Comparison of ENCODE assay signal across 20 cellular contexts in genomic region chr6:48027704-48028435, GRCh38.
DNase-seq lines count a peak whose midpoint lies in the region; ATAC-seq and TF ChIP-seq lines count a peak whose summit lies in the region.
"Had no signal": no experiment of that assay in that cellular context is flagged by ENCODE, and none has a peak within 500 bp of the region (broad histone marks: within the 10 kb centered on the region; RNA-seq: fewer than 3 reads in every experiment).

No MANE protein-coding gene starts in this region.

- H3K4me3 Mint-ChIP-seq in effector memory CD8-positive, alpha-beta T cell: no peak overlapping the region
- H3K4me3 Mint-ChIP-seq in neural progenitor cell: no peak overlapping the region
- H3K4me3 Mint-ChIP-seq: CD4-positive, alpha-beta T cell; H9; memory B cell; T-helper 17 cell had no signal

- POLR2A ChIA-PET in PC-3 (lab: Charles Lee; ENCODE audit: unreplicated experiment): no interaction called here

- no peaks in the 10 kb centered on the region for H3K27me3 Mint-ChIP-seq in effector memory CD8-positive, alpha-beta T cell
- H3K27me3 Mint-ChIP-seq in neural progenitor cell (ENCODE audit: insufficient read depth, low read depth): peaks cover 2% of the 10 kb centered on the region
- H3K27me3 Mint-ChIP-seq: CD4-positive, alpha-beta T cell; memory B cell; T-helper 17 cell had no signal

- peak; percentile 35 for DNase-seq in PC-3
- no peak for DNase-seq in substantia nigra (lab: John Stamatoyannopoulos, UW)
- no peak for DNase-seq in effector memory CD8-positive, alpha-beta T cell
- no peak for DNase-seq in NCI-H1417 (lab: John Stamatoyannopoulos, UW)
- DNase-seq in neural progenitor cell (ENCODE audit: low spot score): no peak
- DNase-seq: activated CD4-positive, alpha-beta T cell treated with anti-CD3 and anti-CD28 coated beads for 48 hours; activated effector memory CD4-positive, alpha-beta T cell treated with Interleukin-2 at 50 U/mL for 16 hours; CD4-positive, alpha-beta T cell; dorsolateral prefrontal cortex; H9; KG1; NCI-H1694 treated with DMSO at 0.1 percent for 48 hours; NCI-H526 treated with DMSO at 0.1 percent for 48 hours; T-helper 17 cell had no signal

- intact Hi-C loops in PC-3 (cut with micrococcal nuclease): no loop called here

- no peak for TF ChIP-seq POLR2A in GM18505 (IDR thresholded peaks at IDR 0.05; ENCODE audit: borderline replicate concordance, extremely low read depth, insufficient read depth, insufficient read length)

- H3K27me3 ChIP-seq in PC-3 (ENCODE audit: low read length) (no peaks in the 10 kb centered on the region), neural progenitor cell (no peaks in the 10 kb centered on the region)
- H3K27me3 ChIP-seq: dorsolateral prefrontal cortex, neutrophil had no signal

- H3K27ac Mint-ChIP-seq in effector memory CD8-positive, alpha-beta T cell: no peak overlapping the region
- no peak overlapping the region for H3K27ac Mint-ChIP-seq in neural progenitor cell
- H3K27ac Mint-ChIP-seq: CD4-positive, alpha-beta T cell; H9; memory B cell; T-helper 17 cell had no signal

- H3K4me1 ChIP-seq in PC-3 (ENCODE audit: insufficient read depth, low read length) (no peaks in the 10 kb centered on the region), neural progenitor cell (peaks cover 3% of the 10 kb centered on the region)

- H3K9ac ChIP-seq in PC-3 (ENCODE audit: low read length): no peak overlapping the region
- no peak overlapping the region for H3K9ac ChIP-seq in neural progenitor cell

- H3K9me3 ChIP-seq in PC-3 (ENCODE audit: low read length) (no peaks in the 10 kb centered on the region), neural progenitor cell (ENCODE audit: low read depth) (no peaks in the 10 kb centered on the region)
- H3K9me3 ChIP-seq: neutrophil had no signal

- H4K20me1 ChIP-seq in PC-3 (ENCODE audit: low read length): no peaks in the 10 kb centered on the region
- H4K20me1 ChIP-seq in neural progenitor cell (ENCODE audit: low read depth): no peaks in the 10 kb centered on the region

- no peaks in the 10 kb centered on the region for H3K4me1 Mint-ChIP-seq in effector memory CD8-positive, alpha-beta T cell (ENCODE audit: low read depth in 2 of 2)
- peaks cover 7% of the 10 kb centered on the region for H3K4me1 Mint-ChIP-seq in neural progenitor cell
- H3K4me1 Mint-ChIP-seq: memory B cell had no signal

- H3K36me3 Mint-ChIP-seq in effector memory CD8-positive, alpha-beta T cell (ENCODE audit: insufficient read depth): no peaks in the 10 kb centered on the region
- no peaks in the 10 kb centered on the region for H3K36me3 Mint-ChIP-seq in neural progenitor cell
- H3K36me3 Mint-ChIP-seq: memory B cell had no signal

- CTCF ChIA-PET in PC-3 (lab: Charles Lee): no interaction called here

- H3F3A ChIP-seq in PC-3 (ENCODE audit: low read length, unreplicated experiment) (no peaks in the 10 kb centered on the region), neural progenitor cell (ENCODE audit: low read depth) (no peaks in the 10 kb centered on the region)

- no peak overlapping the region for H2AFZ ChIP-seq in PC-3 (ENCODE audit: low read length)
- no peak overlapping the region for H2AFZ ChIP-seq in neural progenitor cell (replicated peaks)

- no peaks in the 10 kb centered on the region for H3K36me3 ChIP-seq in PC-3 (ENCODE audit: low read depth, low read length)
- H3K36me3 ChIP-seq in neural progenitor cell: no peaks in the 10 kb centered on the region
- H3K36me3 ChIP-seq: neutrophil had no signal

- H3K4me2 ChIP-seq in PC-3 (ENCODE audit: low read length) (no peak overlapping the region), neural progenitor cell (no peak overlapping the region)

- no TSS peak for BruUV-seq in PC-3 (replicated peaks; lab: Mats Ljungman, UMichigan)

- H3K9me2 ChIP-seq in PC-3 (replicated peaks; ENCODE audit: low read length): no peaks in the 10 kb centered on the region

- no peak overlapping the region for H3K27ac ChIP-seq in PC-3 (ENCODE audit: low read length)
- no peak overlapping the region for H3K27ac ChIP-seq in substantia nigra (ENCODE audit: low read depth, low read length, poor library complexity, severe bottlenecking)
- no peak overlapping the region for H3K27ac ChIP-seq in neural progenitor cell
- H3K27ac ChIP-seq: dorsolateral prefrontal cortex, neutrophil, skin epidermis had no signal

- no peak for TF ChIP-seq CTCF in PC-3 (conservative IDR thresholded peaks at IDR 0.05; ENCODE audit: low read depth, low read length)
- no peak for TF ChIP-seq CTCF in neural progenitor cell (IDR thresholded peaks at IDR 0.05)

- H3K4me3 ChIP-seq in PC-3 (ENCODE audit: low read length): no peak overlapping the region
- H3K4me3 ChIP-seq in neural progenitor cell: no peak overlapping the region
- H3K4me3 ChIP-seq: dorsolateral prefrontal cortex, skin epidermis had no signal

- no peaks in the 10 kb centered on the region for H3K9me3 Mint-ChIP-seq in effector memory CD8-positive, alpha-beta T cell
- H3K9me3 Mint-ChIP-seq in neural progenitor cell: no peaks in the 10 kb centered on the region
- H3K9me3 Mint-ChIP-seq: CD4-positive, alpha-beta T cell; H9; memory B cell had no signal

- ATAC-seq in GM18505 (IDR thresholded peaks at IDR 0.05; ENCODE audit: unreplicated experiment): peak; percentile 86
- peak; percentile 21 for ATAC-seq in GM19468 (IDR thresholded peaks at IDR 0.05; ENCODE audit: extremely low read depth, unreplicated experiment)
- peak; percentile 71 for ATAC-seq in HG03139 (IDR thresholded peaks at IDR 0.05; ENCODE audit: unreplicated experiment)
- no peak for ATAC-seq in PC-3
- no peak for ATAC-seq in effector memory CD8-positive, alpha-beta T cell (replicated peaks)
- ATAC-seq: T-helper 17 cell had no signal

- H3K79me2 ChIP-seq in PC-3 (ENCODE audit: low read length) (no peaks in the 10 kb centered on the region), neural progenitor cell (ENCODE audit: low read depth) (no peaks in the 10 kb centered on the region)

Comparison
In these comparisons a context has a peak if more than half of its experiments do, and no peak if none do; other contexts are left out.
1. ATAC-seq: peak in GM18505 (single experiment), GM19468 (single experiment) and HG03139 (single experiment); none in PC-3 (single experiment) and effector memory CD8-positive, alpha-beta T cell (single experiment).